9 cellular contexts compared by ENCODE assay signal in the genomic region with DNA sequence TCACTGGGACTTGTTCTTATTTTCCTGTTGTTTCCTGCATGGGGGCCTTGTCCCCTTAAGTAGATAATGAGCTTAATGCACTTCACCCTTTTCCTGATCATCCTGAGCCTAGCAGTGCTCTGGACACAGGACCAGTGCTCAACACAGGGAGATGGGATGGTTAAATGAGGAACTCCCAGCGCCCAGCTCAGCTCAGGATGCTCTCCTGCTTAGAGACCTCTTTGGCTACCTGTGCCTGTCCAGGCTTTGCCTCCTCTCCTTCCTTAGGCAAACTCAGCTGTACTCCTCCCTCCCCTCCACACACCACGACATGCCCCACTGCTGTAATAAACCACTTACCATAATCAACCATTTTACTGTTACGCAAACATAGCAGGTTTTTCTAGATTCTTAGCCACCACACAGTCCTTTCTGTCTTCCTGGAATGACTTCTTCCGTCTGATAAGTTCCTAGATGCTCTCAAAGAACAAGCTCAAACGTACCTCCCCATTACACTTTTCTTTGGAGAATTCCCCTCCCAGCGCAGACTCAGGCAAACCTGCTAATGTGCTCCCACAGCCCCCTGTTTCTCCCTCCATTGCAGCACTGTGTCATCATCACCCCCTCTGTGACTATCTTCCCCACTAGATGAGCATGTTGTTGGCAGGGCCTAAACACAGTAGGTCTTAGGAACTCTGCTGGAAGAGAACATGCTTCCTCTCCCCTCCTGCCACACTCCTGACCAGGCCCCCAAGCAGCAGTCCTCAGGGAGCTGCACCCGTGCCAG.
A peak's percentile ranks its signal among the peaks of the same experiment; 100 is the strongest.
DNase-seq lines count a peak whose midpoint lies in the region; ATAC-seq and TF ChIP-seq lines count a peak whose summit lies in the region.
"Had no signal": no experiment of that assay in that cellular context is flagged by ENCODE, and none has a peak within 500 bp of the region (broad histone marks: within the 10 kb centered on the region; RNA-seq: fewer than 3 reads in every experiment).

No MANE protein-coding gene starts in this region.

- no TSS peak for BruUV-seq in Panc1 (replicated peaks; lab: Mats Ljungman, UMichigan)

- POLR2A ChIA-PET in Panc1 (lab: Charles Lee) = no interaction called here

- no peaks in the 10 kb centered on the region for H3K27me3 ChIP-seq in right cardiac atrium (ENCODE audit: control insufficient read depth, insufficient read depth)
- no peaks in the 10 kb centered on the region for H3K27me3 ChIP-seq in Panc1 (ENCODE audit: control insufficient read depth, insufficient read depth, low read length)
- H3K27me3 ChIP-seq: cardiac muscle cell had no signal

- peaks cover 21% of the 10 kb centered on the region for H3K4me1 ChIP-seq in right cardiac atrium (ENCODE audit: control insufficient read depth, insufficient read depth, low read length)
- H3K4me1 ChIP-seq in Panc1 (ENCODE audit: control insufficient read depth, insufficient read depth, low read length) = no peaks in the 10 kb centered on the region
- no peaks in the 10 kb centered on the region for H3K4me1 ChIP-seq in urinary bladder (ENCODE audit: insufficient read depth)

- TF ChIP-seq CTCF in Panc1 (IDR thresholded peaks at IDR 0.05) = no peak

- H3K9me3 ChIP-seq in right cardiac atrium (ENCODE audit: control insufficient read depth, low read length) (no peaks in the 10 kb centered on the region), Panc1 (ENCODE audit: control insufficient read depth, insufficient read depth, low read depth, low read length) (no peaks in the 10 kb centered on the region)

- CTCF ChIA-PET in Panc1 (lab: Charles Lee) = no interaction called here

- intact Hi-C loops in right cardiac atrium (cut with DNase I) = loop anchor here in 2 of 4 donors (10.0 kb wide), 1 partner anchor 59 kb away; no protein-coding TSS in a partner anchor
- intact Hi-C loops in Right ventricle myocardium superior (cut with DNase I) = loop anchor here (2.0 to 10.0 kb wide), 2 partner anchors 13 to 59 kb away; no protein-coding TSS in a partner anchor
- intact Hi-C loops in Panc1 (cut with micrococcal nuclease; ENCODE audit: unreplicated experiment) = no loop called here

- no peak overlapping the region for H3K4me3 ChIP-seq in right cardiac atrium (ENCODE audit: low read length)
- H3K4me3 ChIP-seq in Panc1 (ENCODE audit: low read depth in 2 of 2, low read length in 2 of 2) = no peak overlapping the region
- H3K4me3 ChIP-seq in urinary bladder (ENCODE audit: low read depth, low read length) = no peak overlapping the region
- H3K4me3 ChIP-seq: cardiac muscle cell had no signal

- no peak for DNase-seq in right cardiac atrium
- DNase-seq in Right ventricle myocardium superior = no peak
- DNase-seq in Panc1 (ENCODE audit: low read depth, low spot score) = no peak
- DNase-seq in NCI-H2196 (lab: John Stamatoyannopoulos, UW; ENCODE audit: unreplicated experiment) = no peak
- no peak for DNase-seq in D341Med (ENCODE audit: low spot score)

- 69% methylated on average over 7 of the region's 7 CpGs for WGBS in right cardiac atrium
- WGBS in urinary bladder = 71% methylated on average over 7 of the region's 7 CpGs

- peaks cover 2% of the 10 kb centered on the region; the same call in 1 of the 2 replicates for H3K36me3 ChIP-seq in Panc1 (ENCODE audit: control insufficient read depth, insufficient read depth, low read length)
- no peaks in the 10 kb centered on the region for H3K36me3 ChIP-seq in urinary bladder (ENCODE audit: insufficient read depth)

- ATAC-seq in right cardiac atrium (no peak), Right ventricle myocardium superior (ENCODE audit: poor library complexity) (no peak), Panc1 (peak; percentile 44), esophagus mucosa (peak; percentile 83), HG03196 (IDR thresholded peaks at IDR 0.05; ENCODE audit: unreplicated experiment) (no peak)

- in situ Hi-C loops in Panc1 (cut with HindIII; ENCODE audit: low pct_unique_long_range_greater_than_20kb, low sequenced_read_pairs) = no loop called here

- H3K27ac ChIP-seq in right cardiac atrium (ENCODE audit: low read length) (peak overlapping the region; percentile 65), Panc1 (ENCODE audit: low read length) (no peak overlapping the region), urinary bladder (ENCODE audit: low read depth) (peak overlapping the region; percentile 68)
- H3K27ac ChIP-seq: cardiac muscle cell had no signal

Comparison
In these comparisons a context has a peak if more than half of its experiments do, and no peak if none do; other contexts are left out.
1. ATAC-seq: peak in Panc1 (single experiment) and esophagus mucosa (single experiment); none in right cardiac atrium (0 of 2), Right ventricle myocardium superior (single experiment) and HG03196 (single experiment).